ENCODE assay signal across 3 cellular contexts in genomic region chr6:146191166-146191565, GRCh38.
"Had no signal": no experiment of that assay in that cellular context is flagged by ENCODE, and none has a peak within 500 bp of the region (broad histone marks: within the 10 kb centered on the region; RNA-seq: fewer than 3 reads in every experiment).

No MANE protein-coding gene starts in this region.

- H3K4me3 ChIP-seq: GM12878 had no signal

- DNase-seq: GDM1, GF-D8 had no signal
